In the genomic region with DNA sequence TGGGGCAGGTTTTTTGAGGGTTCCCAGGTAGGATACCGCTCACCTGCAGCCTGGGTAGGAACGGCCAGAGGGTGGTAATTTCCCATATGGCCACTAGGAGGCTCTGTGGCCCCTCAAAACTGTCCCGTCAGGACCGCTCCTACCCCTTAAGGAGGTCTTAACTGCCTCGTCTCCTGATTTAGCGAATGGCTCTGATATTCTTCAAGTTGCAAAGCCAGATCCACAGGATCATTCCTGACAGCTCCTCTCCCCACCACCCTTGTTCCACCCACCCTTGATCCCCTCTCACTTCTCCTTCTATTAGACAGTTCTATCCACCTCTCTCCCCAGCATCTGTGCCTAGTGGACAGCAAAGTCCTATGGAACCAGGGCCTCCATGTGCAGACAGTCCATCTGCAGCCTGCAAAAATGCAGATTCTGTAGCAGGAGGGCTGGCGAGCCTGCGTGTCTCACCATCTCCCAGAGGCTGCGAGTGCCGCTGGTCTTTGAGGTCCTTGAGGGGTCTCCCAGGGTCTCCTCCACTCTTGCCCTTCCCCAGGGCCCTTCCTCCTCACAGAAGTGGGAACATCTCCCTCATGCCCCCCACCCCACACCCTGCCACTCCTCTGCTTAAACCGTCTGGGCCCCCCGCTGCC, we compare ENCODE assay signal across 8 cellular contexts. TPM values are rescaled to one million over a fixed set of nuclear protein-coding genes. Genes with fewer than 3 reads are reported as not detected.
DNase-seq lines count a peak whose midpoint lies in the region; ATAC-seq and TF ChIP-seq lines count a peak whose summit lies in the region.

No MANE protein-coding gene starts in this region.

- peaks cover 57% of the 10 kb centered on the region for H3K36me3 ChIP-seq in suprapubic skin

- DNase-seq in NCI-H1436 (lab: John Stamatoyannopoulos, UW), result peak; percentile 66
- no peak for DNase-seq in NCI-H1436 treated with DMSO at 0.1 percent for 48 hours (lab: John Stamatoyannopoulos, UW)
- DNase-seq in NOMO-1 treated with DMSO at 0.1 percent for 48 hours (lab: John Stamatoyannopoulos, UW; ENCODE audit: unreplicated experiment), result peak; percentile 29
- DNase-seq in activated T-cell treated with anti-CD3 and anti-CD28 coated beads, Interleukin-2, amount 50 U/mL, for 24 hours, result peak; percentile 74
- peak; percentile 61 for DNase-seq in fibroblast of peridontal ligament (ENCODE audit: extremely low read depth)
- no peak for DNase-seq in natural killer cell treated with Interleukin-12 subunit alpha and Interleukin-12 subunit beta and Interleukin-15 and Interleukin-18, amount 100 ng/mL, for 72 hours (ENCODE audit: low spot score)
- peak; percentile 56 to 70 for DNase-seq in suprapubic skin (ENCODE audit: low spot score in 2 of 2)

- no peaks in the 10 kb centered on the region for H3K9me3 ChIP-seq in suprapubic skin

- no peaks in the 10 kb centered on the region for H3K9me3 Mint-ChIP-seq in activated T-cell treated with anti-CD3 and anti-CD28 coated beads, Interleukin-2, amount 50 U/mL, for 24 hours
- H3K9me3 Mint-ChIP-seq in natural killer cell treated with Interleukin-12 subunit alpha and Interleukin-12 subunit beta and Interleukin-15 and Interleukin-18, amount 100 ng/mL, for 72 hours, result no peaks in the 10 kb centered on the region

- H3K27me3 ChIP-seq in suprapubic skin, result no peaks in the 10 kb centered on the region

- no peak overlapping the region for H3K4me3 ChIP-seq in suprapubic skin

- TF ChIP-seq EP300 in suprapubic skin (IDR thresholded peaks at IDR 0.05), result no peak

- 51% methylated on average over 12 of the region's 12 CpGs for WGBS in suprapubic skin

- H3K27ac Mint-ChIP-seq in activated T-cell treated with anti-CD3 and anti-CD28 coated beads, Interleukin-2, amount 50 U/mL, for 24 hours, result no peak overlapping the region
- H3K27ac Mint-ChIP-seq in natural killer cell treated with Interleukin-12 subunit alpha and Interleukin-12 subunit beta and Interleukin-15 and Interleukin-18, amount 100 ng/mL, for 72 hours, result no peak overlapping the region

- H3K4me1 Mint-ChIP-seq in activated T-cell treated with anti-CD3 and anti-CD28 coated beads, Interleukin-2, amount 50 U/mL, for 24 hours (ENCODE audit: low read depth), result peaks cover 22% of the 10 kb centered on the region
- H3K4me1 Mint-ChIP-seq in natural killer cell treated with Interleukin-12 subunit alpha and Interleukin-12 subunit beta and Interleukin-15 and Interleukin-18, amount 100 ng/mL, for 72 hours (ENCODE audit: low read depth in 2 of 2), result peaks cover 11 to 16% of the 10 kb centered on the region in 2 donors

- no peaks in the 10 kb centered on the region for H3K27me3 Mint-ChIP-seq in activated T-cell treated with anti-CD3 and anti-CD28 coated beads, Interleukin-2, amount 50 U/mL, for 24 hours
- H3K27me3 Mint-ChIP-seq in natural killer cell treated with Interleukin-12 subunit alpha and Interleukin-12 subunit beta and Interleukin-15 and Interleukin-18, amount 100 ng/mL, for 72 hours, result peaks cover 0 to 8% of the 10 kb centered on the region in 2 donors

- peak; percentile 87 to 89 for TF ChIP-seq CTCF in suprapubic skin (IDR thresholded peaks at IDR 0.05)

- no peak for TF ChIP-seq POLR2A in suprapubic skin (IDR thresholded peaks at IDR 0.05)

- no peak overlapping the region for H3K27ac ChIP-seq in suprapubic skin

- H3K4me1 ChIP-seq in suprapubic skin, result peaks cover 22% of the 10 kb centered on the region

- ATAC-seq in HG02973 (IDR thresholded peaks at IDR 0.05; ENCODE audit: unreplicated experiment), result peak; percentile 54
- peak; percentile 65 to 74 for ATAC-seq in natural killer cell treated with Interleukin-12 subunit alpha and Interleukin-12 subunit beta and Interleukin-15 and Interleukin-18, amount 100 ng/mL, for 72 hours

- peaks cover 20% of the 10 kb centered on the region for H3K36me3 Mint-ChIP-seq in activated T-cell treated with anti-CD3 and anti-CD28 coated beads, Interleukin-2, amount 50 U/mL, for 24 hours (ENCODE audit: low read depth)
- no peaks in the 10 kb centered on the region for H3K36me3 Mint-ChIP-seq in natural killer cell treated with Interleukin-12 subunit alpha and Interleukin-12 subunit beta and Interleukin-15 and Interleukin-18, amount 100 ng/mL, for 72 hours

- H3K4me3 Mint-ChIP-seq in activated T-cell treated with anti-CD3 and anti-CD28 coated beads, Interleukin-2, amount 50 U/mL, for 24 hours, result no peak overlapping the region
- H3K4me3 Mint-ChIP-seq in natural killer cell treated with Interleukin-12 subunit alpha and Interleukin-12 subunit beta and Interleukin-15 and Interleukin-18, amount 100 ng/mL, for 72 hours, result no peak overlapping the region

RNA-seq across cellular contexts. Expression of gene ZBP1, which starts 34.3 kb away (rescaled TPM):
- total RNA-seq in natural killer cell treated with Interleukin-12 subunit alpha and Interleukin-12 subunit beta and Interleukin-15 and Interleukin-18, amount 100 ng/mL, for 72 hours, result 1 to 10 TPM; 4.8 to 4.9 TPM
- under 1 TPM in 1 of 4 donors, not detected in 3; 0.80 TPM for total RNA-seq in suprapubic skin

RNA-seq across cellular contexts. Expression of gene PMEPA1, which starts 55.3 kb away (rescaled TPM):
- under 1 TPM in 1 of 2 donors, not detected in 1; 0.08 TPM for total RNA-seq in natural killer cell treated with Interleukin-12 subunit alpha and Interleukin-12 subunit beta and Interleukin-15 and Interleukin-18, amount 100 ng/mL, for 72 hours
- 10 to 100 TPM in 3 of 4 donors, 1 to 10 TPM in 1; 9.5 to 20.4 (median 16.2) TPM for total RNA-seq in suprapubic skin

Comparison
In these comparisons a context has a peak if more than half of its experiments do, and no peak if none do; other contexts are left out.
1. DNase-seq: peak in NCI-H1436 (single experiment), NOMO-1 treated with DMSO at 0.1 percent for 48 hours (single experiment), activated T-cell treated with anti-CD3 and anti-CD28 coated beads, Interleukin-2, amount 50 U/mL, for 24 hours (single experiment), fibroblast of peridontal ligament (single experiment) and suprapubic skin (2 of 2); none in NCI-H1436 treated with DMSO at 0.1 percent for 48 hours (single experiment) and natural killer cell treated with Interleukin-12 subunit alpha and Interleukin-12 subunit beta and Interleukin-15 and Interleukin-18, amount 100 ng/mL, for 72 hours (single experiment).
2. RNA of gene PMEPA1, which starts 55.3 kb away (total RNA-seq): 9.5 to 20.4 TPM in suprapubic skin; 0.08 TPM in natural killer cell treated with Interleukin-12 subunit alpha and Interleukin-12 subunit beta and Interleukin-15 and Interleukin-18, amount 100 ng/mL, for 72 hours; every median in the first group is over 4 times any median in the second.